Comparison of ENCODE assay signal across 1 cellular context in the genomic region with DNA sequence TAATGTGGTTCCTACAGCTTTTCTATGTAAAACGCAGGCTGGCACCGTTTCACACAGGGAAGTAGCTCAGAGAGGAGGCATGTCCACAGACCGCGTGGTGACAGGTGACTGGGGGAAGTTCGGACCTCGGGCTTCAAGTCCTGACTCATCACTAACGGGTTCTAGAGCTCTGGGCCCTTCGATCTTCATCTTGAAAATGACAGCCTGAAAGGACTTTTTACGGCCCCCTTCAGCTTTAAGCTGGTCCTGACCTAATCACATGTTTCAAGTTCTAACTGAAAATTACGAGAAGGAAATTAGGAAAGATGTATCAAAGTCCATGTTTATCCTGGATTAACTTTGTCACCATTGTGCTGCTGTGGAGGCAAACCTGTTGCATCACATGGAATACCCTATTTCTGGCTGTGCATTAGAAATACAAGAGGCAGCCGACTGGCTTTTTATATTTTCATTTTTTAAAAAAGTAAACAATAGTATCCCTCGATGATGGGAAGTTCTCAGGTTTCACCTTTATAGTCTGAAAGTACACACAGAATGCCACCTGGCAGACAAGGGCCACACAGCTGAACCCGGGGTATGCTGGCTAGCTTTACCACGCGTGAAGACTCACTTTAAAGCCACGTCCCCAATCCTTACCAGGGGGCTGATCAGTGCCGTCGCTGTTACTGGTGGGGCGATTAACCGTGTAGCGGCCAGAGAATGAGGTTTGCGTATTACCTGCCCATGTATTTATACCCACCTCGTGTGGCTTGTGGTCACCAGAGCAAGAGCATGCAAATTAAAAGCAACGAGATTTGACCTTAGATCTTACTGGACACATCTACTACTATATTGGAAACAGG.
TF ChIP-seq lines count a peak whose summit lies in the region.

No MANE protein-coding gene starts in this region.

TF ChIP-seq in HepG2, 621 proteins besides CTCF, POLR2A, EP300 and RAD21 (continued from another document and continues in another):
- TF ChIP-seq BCLAF1 (IDR thresholded peaks at IDR 0.05) (no peak), REPIN1 (CRISPR knock-in tag; IDR thresholded peaks at IDR 0.05; ENCODE audit: borderline replicate concordance, low read depth) (no peak; the same call in 1 of the 2 replicates), CBX2 (IDR thresholded peaks at IDR 0.05; ENCODE audit: low read depth, low read length) (no peak), CBX2 (CRISPR knock-in tag; IDR thresholded peaks at IDR 0.05; ENCODE audit: low read depth) (no peak), ZNF563 (CRISPR knock-in tag; IDR thresholded peaks at IDR 0.05) (no peak), POLR2G (IDR thresholded peaks at IDR 0.05; ENCODE audit: low read depth, low read length) (peak; percentile 68), CEBPB (IDR thresholded peaks at IDR 0.05; ENCODE audit: borderline replicate concordance, low read depth, low read length) (peak; percentile 98), ZFP36L1 (CRISPR knock-in tag; IDR thresholded peaks at IDR 0.05) (0 out of 2 replicates have a peak, but pooled peaks have one; percentile 5), SRF (IDR thresholded peaks at IDR 0.05; ENCODE audit: low read depth, low read length) (no peak), ZNF431 (CRISPR knock-in tag; IDR thresholded peaks at IDR 0.05; ENCODE audit: borderline replicate concordance, low read depth) (peak; percentile 40; the same call in 1 of the 2 replicates), ZNF350 (CRISPR knock-in tag; IDR thresholded peaks at IDR 0.05; ENCODE audit: borderline replicate concordance, low read depth) (peak; percentile 10; the same call in 1 of the 2 replicates), SYNCRIP (IDR thresholded peaks at IDR 0.05; ENCODE audit: insufficient read depth, low read depth, low read length) (no peak), RFX5 (IDR thresholded peaks at IDR 0.05; ENCODE audit: low read depth, low read length) (peak; percentile 77), MAF1 (CRISPR knock-in tag; IDR thresholded peaks at IDR 0.05; ENCODE audit: borderline replicate concordance) (peak; percentile 61; the same call in 1 of the 2 replicates), RELA (CRISPR knock-in tag; IDR thresholded peaks at IDR 0.05) (no peak), PHF20 (CRISPR knock-in tag; IDR thresholded peaks at IDR 0.05) (peak; percentile 43; the same call in 1 of the 2 replicates), ZNF839 (CRISPR knock-in tag; IDR thresholded peaks at IDR 0.05; ENCODE audit: borderline replicate concordance) (no peak), ZNF768 (CRISPR knock-in tag; IDR thresholded peaks at IDR 0.05) (no peak), REST (IDR thresholded peaks at IDR 0.05; ENCODE audit: borderline replicate concordance in 1 of 2, low read depth in 1 of 2, low read length in 2 of 2) (peak in 1 of 2 experiments; percentile 83; a peak in 2 of 4 replicates), GFI1 (CRISPR knock-in tag; IDR thresholded peaks at IDR 0.05; ENCODE audit: borderline replicate concordance) (0 out of 2 replicates have a peak, but pooled peaks have one; percentile 25), SP2 (CRISPR knock-in tag; IDR thresholded peaks at IDR 0.05) (no peak), NKX3-1 (CRISPR knock-in tag; IDR thresholded peaks at IDR 0.05) (peak; percentile 79), RNF2 (conservative IDR thresholded peaks at IDR 0.05; ENCODE audit: low read depth) (no peak), MED13 (CRISPR knock-in tag; IDR thresholded peaks at IDR 0.05) (peak; percentile 94), ZNF598 (CRISPR knock-in tag; IDR thresholded peaks at IDR 0.05; ENCODE audit: borderline replicate concordance) (no peak), TP53 (CRISPR knock-in tag; conservative IDR thresholded peaks at IDR 0.05) (peak; percentile 45; the same call in 1 of the 2 replicates)
- TF ChIP-seq, protein P1, sequence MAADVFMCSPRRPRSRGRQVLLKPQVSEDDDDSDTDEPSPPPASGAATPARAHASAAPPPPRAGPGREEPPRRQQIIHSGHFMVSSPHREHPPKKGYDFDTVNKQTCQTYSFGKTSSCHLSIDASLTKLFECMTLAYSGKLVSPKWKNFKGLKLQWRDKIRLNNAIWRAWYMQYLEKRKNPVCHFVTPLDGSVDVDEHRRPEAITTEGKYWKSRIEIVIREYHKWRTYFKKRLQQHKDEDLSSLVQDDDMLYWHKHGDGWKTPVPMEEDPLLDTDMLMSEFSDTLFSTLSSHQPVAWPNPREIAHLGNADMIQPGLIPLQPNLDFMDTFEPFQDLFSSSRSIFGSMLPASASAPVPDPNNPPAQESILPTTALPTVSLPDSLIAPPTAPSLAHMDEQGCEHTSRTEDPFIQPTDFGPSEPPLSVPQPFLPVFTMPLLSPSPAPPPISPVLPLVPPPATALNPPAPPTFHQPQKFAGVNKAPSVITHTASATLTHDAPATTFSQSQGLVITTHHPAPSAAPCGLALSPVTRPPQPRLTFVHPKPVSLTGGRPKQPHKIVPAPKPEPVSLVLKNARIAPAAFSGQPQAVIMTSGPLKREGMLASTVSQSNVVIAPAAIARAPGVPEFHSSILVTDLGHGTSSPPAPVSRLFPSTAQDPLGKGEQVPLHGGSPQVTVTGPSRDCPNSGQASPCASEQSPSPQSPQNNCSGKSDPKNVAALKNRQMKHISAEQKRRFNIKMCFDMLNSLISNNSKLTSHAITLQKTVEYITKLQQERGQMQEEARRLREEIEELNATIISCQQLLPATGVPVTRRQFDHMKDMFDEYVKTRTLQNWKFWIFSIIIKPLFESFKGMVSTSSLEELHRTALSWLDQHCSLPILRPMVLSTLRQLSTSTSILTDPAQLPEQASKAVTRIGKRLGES (CRISPR knock-in tag; IDR thresholded peaks at IDR 0.05; ENCODE audit: borderline replicate concordance): 0 out of 2 replicates have a peak, but pooled peaks have one; percentile 25
- TF ChIP-seq, protein P2, sequence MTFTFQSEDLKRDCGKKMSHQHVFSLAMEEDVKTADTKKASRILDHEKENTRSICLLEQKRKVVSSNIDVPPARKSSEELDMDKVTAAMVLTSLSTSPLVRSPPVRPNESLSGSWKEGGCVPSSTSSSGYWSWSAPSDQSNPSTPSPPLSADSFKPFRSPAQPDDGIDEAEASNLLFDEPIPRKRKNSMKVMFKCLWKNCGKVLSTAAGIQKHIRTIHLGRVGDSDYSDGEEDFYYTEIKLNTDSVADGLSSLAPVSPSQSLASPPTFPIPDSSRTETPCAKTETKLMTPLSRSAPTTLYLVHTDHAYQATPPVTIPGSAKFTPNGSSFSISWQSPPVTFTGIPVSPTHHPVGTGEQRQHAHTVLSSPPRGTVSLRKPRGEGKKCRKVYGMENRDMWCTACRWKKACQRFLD (CRISPR knock-in tag; IDR thresholded peaks at IDR 0.05; ENCODE audit: borderline replicate concordance): 0 out of 2 replicates have a peak, but pooled peaks have one; percentile 4
- TF ChIP-seq, protein P3, sequence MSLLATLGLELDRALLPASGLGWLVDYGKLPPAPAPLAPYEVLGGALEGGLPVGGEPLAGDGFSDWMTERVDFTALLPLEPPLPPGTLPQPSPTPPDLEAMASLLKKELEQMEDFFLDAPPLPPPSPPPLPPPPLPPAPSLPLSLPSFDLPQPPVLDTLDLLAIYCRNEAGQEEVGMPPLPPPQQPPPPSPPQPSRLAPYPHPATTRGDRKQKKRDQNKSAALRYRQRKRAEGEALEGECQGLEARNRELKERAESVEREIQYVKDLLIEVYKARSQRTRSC (CRISPR knock-in tag; IDR thresholded peaks at IDR 0.05; ENCODE audit: low read depth): no peak
- TF ChIP-seq, protein P4, sequence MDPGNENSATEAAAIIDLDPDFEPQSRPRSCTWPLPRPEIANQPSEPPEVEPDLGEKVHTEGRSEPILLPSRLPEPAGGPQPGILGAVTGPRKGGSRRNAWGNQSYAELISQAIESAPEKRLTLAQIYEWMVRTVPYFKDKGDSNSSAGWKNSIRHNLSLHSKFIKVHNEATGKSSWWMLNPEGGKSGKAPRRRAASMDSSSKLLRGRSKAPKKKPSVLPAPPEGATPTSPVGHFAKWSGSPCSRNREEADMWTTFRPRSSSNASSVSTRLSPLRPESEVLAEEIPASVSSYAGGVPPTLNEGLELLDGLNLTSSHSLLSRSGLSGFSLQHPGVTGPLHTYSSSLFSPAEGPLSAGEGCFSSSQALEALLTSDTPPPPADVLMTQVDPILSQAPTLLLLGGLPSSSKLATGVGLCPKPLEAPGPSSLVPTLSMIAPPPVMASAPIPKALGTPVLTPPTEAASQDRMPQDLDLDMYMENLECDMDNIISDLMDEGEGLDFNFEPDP (CRISPR knock-in tag; conservative IDR thresholded peaks at IDR 0.05): no peak
- TF ChIP-seq, protein P5, sequence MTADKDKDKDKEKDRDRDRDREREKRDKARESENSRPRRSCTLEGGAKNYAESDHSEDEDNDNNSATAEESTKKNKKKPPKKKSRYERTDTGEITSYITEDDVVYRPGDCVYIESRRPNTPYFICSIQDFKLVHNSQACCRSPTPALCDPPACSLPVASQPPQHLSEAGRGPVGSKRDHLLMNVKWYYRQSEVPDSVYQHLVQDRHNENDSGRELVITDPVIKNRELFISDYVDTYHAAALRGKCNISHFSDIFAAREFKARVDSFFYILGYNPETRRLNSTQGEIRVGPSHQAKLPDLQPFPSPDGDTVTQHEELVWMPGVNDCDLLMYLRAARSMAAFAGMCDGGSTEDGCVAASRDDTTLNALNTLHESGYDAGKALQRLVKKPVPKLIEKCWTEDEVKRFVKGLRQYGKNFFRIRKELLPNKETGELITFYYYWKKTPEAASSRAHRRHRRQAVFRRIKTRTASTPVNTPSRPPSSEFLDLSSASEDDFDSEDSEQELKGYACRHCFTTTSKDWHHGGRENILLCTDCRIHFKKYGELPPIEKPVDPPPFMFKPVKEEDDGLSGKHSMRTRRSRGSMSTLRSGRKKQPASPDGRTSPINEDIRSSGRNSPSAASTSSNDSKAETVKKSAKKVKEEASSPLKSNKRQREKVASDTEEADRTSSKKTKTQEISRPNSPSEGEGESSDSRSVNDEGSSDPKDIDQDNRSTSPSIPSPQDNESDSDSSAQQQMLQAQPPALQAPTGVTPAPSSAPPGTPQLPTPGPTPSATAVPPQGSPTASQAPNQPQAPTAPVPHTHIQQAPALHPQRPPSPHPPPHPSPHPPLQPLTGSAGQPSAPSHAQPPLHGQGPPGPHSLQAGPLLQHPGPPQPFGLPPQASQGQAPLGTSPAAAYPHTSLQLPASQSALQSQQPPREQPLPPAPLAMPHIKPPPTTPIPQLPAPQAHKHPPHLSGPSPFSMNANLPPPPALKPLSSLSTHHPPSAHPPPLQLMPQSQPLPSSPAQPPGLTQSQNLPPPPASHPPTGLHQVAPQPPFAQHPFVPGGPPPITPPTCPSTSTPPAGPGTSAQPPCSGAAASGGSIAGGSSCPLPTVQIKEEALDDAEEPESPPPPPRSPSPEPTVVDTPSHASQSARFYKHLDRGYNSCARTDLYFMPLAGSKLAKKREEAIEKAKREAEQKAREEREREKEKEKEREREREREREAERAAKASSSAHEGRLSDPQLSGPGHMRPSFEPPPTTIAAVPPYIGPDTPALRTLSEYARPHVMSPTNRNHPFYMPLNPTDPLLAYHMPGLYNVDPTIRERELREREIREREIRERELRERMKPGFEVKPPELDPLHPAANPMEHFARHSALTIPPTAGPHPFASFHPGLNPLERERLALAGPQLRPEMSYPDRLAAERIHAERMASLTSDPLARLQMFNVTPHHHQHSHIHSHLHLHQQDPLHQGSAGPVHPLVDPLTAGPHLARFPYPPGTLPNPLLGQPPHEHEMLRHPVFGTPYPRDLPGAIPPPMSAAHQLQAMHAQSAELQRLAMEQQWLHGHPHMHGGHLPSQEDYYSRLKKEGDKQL (CRISPR knock-in tag; IDR thresholded peaks at IDR 0.05; ENCODE audit: low read depth): peak; percentile 88
- TF ChIP-seq, protein P6, sequence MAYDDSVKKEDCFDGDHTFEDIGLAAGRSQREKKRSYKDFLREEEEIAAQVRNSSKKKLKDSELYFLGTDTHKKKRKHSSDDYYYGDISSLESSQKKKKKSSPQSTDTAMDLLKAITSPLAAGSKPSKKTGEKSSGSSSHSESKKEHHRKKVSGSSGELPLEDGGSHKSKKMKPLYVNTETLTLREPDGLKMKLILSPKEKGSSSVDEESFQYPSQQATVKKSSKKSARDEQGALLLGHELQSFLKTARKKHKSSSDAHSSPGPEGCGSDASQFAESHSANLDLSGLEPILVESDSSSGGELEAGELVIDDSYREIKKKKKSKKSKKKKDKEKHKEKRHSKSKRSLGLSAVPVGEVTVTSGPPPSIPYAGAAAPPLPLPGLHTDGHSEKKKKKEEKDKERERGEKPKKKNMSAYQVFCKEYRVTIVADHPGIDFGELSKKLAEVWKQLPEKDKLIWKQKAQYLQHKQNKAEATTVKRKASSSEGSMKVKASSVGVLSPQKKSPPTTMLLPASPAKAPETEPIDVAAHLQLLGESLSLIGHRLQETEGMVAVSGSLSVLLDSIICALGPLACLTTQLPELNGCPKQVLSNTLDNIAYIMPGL (CRISPR knock-in tag; IDR thresholded peaks at IDR 0.05; ENCODE audit: borderline replicate concordance in 1 of 2, low read depth in 1 of 2): peak in 1 of 2 experiments; percentile 70; a peak in 2 of 4 replicates
